27 cellular contexts compared by ENCODE assay signal in the genomic region with DNA sequence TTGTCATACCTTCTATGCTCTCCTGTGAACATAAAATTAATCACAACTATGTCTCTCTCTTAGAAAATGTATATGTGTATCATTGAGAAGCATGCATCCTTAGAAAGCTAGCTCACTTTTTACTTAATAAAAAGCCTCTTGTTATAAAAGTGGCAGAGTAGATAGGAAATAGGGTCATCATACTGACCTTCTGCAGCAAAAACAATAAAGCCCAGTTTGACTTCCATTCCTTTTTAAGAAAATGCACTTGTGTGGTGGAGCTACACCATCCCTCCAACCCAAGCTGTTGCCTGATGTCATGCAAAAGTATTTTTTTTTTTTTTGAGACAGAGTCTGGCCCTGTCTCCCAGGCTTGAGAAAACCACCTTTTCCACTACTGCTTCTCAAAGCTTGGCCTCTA.
"Had no signal": no experiment of that assay in that cellular context is flagged by ENCODE, and none has a peak within 500 bp of the region (broad histone marks: within the 10 kb centered on the region; RNA-seq: fewer than 3 reads in every experiment).

No MANE protein-coding gene starts in this region.

- DNase-seq: activated B cell treated with CpG ODN at 0.5 μM for 24 hours; activated CD4-positive, alpha-beta T cell treated with anti-CD3 and anti-CD28 coated beads for 48 hours; activated CD4-positive, alpha-beta T cell treated with anti-CD3 and anti-CD28 coated beads, Interleukin-2, amount 50 U/mL, for 1 hour; activated CD4-positive, alpha-beta T cell treated with anti-CD3 and anti-CD28 coated beads, Interleukin-2, amount 50 U/mL, for 48 hours; activated CD8-positive, alpha-beta memory T cell treated with anti-CD3 and anti-CD28 coated beads for 24 hours; activated CD8-positive, alpha-beta T cell treated with anti-CD3 and anti-CD28 coated beads for 36 hours; activated effector memory CD4-positive, alpha-beta T cell treated with Interleukin-2 at 50 U/mL for 16 hours; activated gamma-delta T cell treated with Interleukin-2 at 50 U/mL for 16 hours; activated naive CD4-positive, alpha-beta T cell treated with anti-CD3 and anti-CD28 coated beads, Interleukin-2, amount 50 U/mL, for 16 hours; activated naive CD4-positive, alpha-beta T cell treated with Interleukin-2 at 50 U/mL for 16 hours; activated T-cell treated with anti-CD3 and anti-CD28 coated beads, Interleukin-2, amount 50 U/mL, for 4 hours; amniotic stem cell; anterior cingulate cortex; brain microvascular endothelial cell; cortex of kidney; effector memory CD4-positive, alpha-beta T cell; endodermal cell; erythroblast; foreskin keratinocyte; gastrocnemius medialis; T-helper 1 cell; T-helper 17 cell; T1000; WERI-Rb-1 had no signal

- H3K36me3 ChIP-seq: brain microvascular endothelial cell, esophagus muscularis mucosa, gastrocnemius medialis, WERI-Rb-1 had no signal

- H3K9me3 ChIP-seq: esophagus muscularis mucosa, gastrocnemius medialis had no signal

- H3K4me1 ChIP-seq: esophagus muscularis mucosa, foreskin keratinocyte, gastrocnemius medialis had no signal

- ATAC-seq: activated CD4-positive, CD25-positive, alpha-beta regulatory T cell treated with anti-CD3 and anti-CD28 coated beads, Interleukin-2, amount 50 U/mL, for 24 hours; activated CD8-positive, alpha-beta T cell treated with anti-CD3 and anti-CD28 coated beads for 36 hours; activated T-cell treated with anti-CD3 and anti-CD28 coated beads, Interleukin-2, amount 50 U/mL, for 4 hours; activated T-helper 17 cell treated with anti-CD3 and anti-CD28 coated beads, Interleukin-2, amount 50 U/mL, for 72 hours; foreskin keratinocyte; gastrocnemius medialis; T-helper 17 cell had no signal

- H3K27me3 ChIP-seq: brain microvascular endothelial cell, esophagus muscularis mucosa, foreskin keratinocyte, gastrocnemius medialis had no signal

- H3K27ac ChIP-seq: brain microvascular endothelial cell, esophagus muscularis mucosa, foreskin keratinocyte, gastrocnemius medialis, WERI-Rb-1 had no signal

- H3K4me3 ChIP-seq: esophagus muscularis mucosa, gastrocnemius medialis had no signal
